ENCODE assay signal across 8 cellular contexts in genomic region chr14:39231751-39232553, GRCh38. TPM values are rescaled to one million over a fixed set of nuclear protein-coding genes. Genes with fewer than 3 reads are reported as not detected.
A peak's percentile ranks its signal among the peaks of the same experiment; 100 is the strongest.
DNase-seq lines count a peak whose midpoint lies in the region; ATAC-seq and TF ChIP-seq lines count a peak whose summit lies in the region.
"Not testable (repeated sequence)": the region's sequence is repeated elsewhere in the genome, so short reads cannot be mapped to it uniquely, and the experiment has no call there.

No MANE protein-coding gene starts in this region.

- ATAC-seq in GM18909 (IDR thresholded peaks at IDR 0.05; ENCODE audit: poor library complexity, unreplicated experiment), result peak; percentile 79
- peak; percentile 49 for ATAC-seq in HG02610 (IDR thresholded peaks at IDR 0.05; ENCODE audit: unreplicated experiment)
- peak in 4 of 8 donors; percentile 49 to 72 (median 54) for ATAC-seq in heart right ventricle
- peak; percentile 64 to 80 (median 71) for ATAC-seq in psoas muscle

- peaks cover 44 to 58% (median 52%) of the 10 kb centered on the region in 3 donors for H3K4me1 Mint-ChIP-seq in CD8-positive, alpha-beta memory T cell
- peaks cover 62% of the 10 kb centered on the region for H3K4me1 Mint-ChIP-seq in activated naive CD4-positive, alpha-beta T cell treated with anti-CD3 and anti-CD28 coated beads, Interleukin-2, amount 10 ng/mL, durations not matched to agents 7 days and 5 days

- intact Hi-C loops in heart right ventricle (cut with DNase I) (loop anchor here in 1 of 10 donors (5.0 kb wide), 1 partner anchor 135 kb away; no protein-coding TSS in a partner anchor), psoas muscle (cut with DNase I) (loop anchor here in 1 of 2 donors (10.0 kb wide), 1 partner anchor 133 kb away; no protein-coding TSS in a partner anchor)

- POLR2A ChIA-PET in CD8-positive, alpha-beta memory T cell (lab: Charles Lee), result interaction anchor here (3.6 kb wide), 1 partner anchor 200 kb away, joined by 18 read pairs; the partner anchor contains the start of gene FBXO33

- not testable (repeated sequence) for H3K27me3 ChIP-seq in CD8-positive, alpha-beta memory T cell (ENCODE audit: insufficient read depth, low read length, poor library complexity, severe bottlenecking); heart right ventricle; psoas muscle (ENCODE audit: insufficient read depth in 3 of 3, low read length in 2 of 3)

- in situ Hi-C loops in KBM-7 (cut with MboI; ENCODE audit: low pct_unique_long_range_greater_than_20kb, low sequenced_read_pairs), result loop anchor here (25.0 kb wide), 1 partner anchor 130 kb away; no protein-coding TSS in a partner anchor

- H3K4me1 ChIP-seq in CD8-positive, alpha-beta memory T cell (ENCODE audit: insufficient read depth, low read length), result peaks cover 23% of the 10 kb centered on the region
- H3K4me1 ChIP-seq in heart right ventricle, result peaks cover 0 to 40% (median 0%) of the 10 kb centered on the region in 9 donors
- not testable (repeated sequence) for H3K4me1 ChIP-seq in psoas muscle

- H3K4me3 Mint-ChIP-seq in CD8-positive, alpha-beta memory T cell, result peak overlapping the region in 1 of 7 donors; percentile 35
- not testable (repeated sequence) for H3K4me3 Mint-ChIP-seq in activated naive CD4-positive, alpha-beta T cell treated with anti-CD3 and anti-CD28 coated beads, Interleukin-2, amount 10 ng/mL, durations not matched to agents 7 days and 5 days

- CTCF ChIA-PET in CD8-positive, alpha-beta memory T cell (lab: Charles Lee), result interaction anchor here (0.8 to 1.7 kb wide), 12 partner anchors 9 to 200 kb away, joined by 3 to 8 read pairs (median 4); partner anchors contain the start of genes FBXO33 and TRAPPC6B
- CTCF ChIA-PET in activated naive CD4-positive, alpha-beta T cell treated with anti-CD3 and anti-CD28 coated beads, Interleukin-2, amount 10 ng/mL, durations not matched to agents 7 days and 5 days (lab: Charles Lee), result interaction anchor here (0.7 to 3.6 kb wide), 26 partner anchors 27 to 259 kb away, joined by 3 to 29 read pairs (median 4); partner anchors contain the start of genes FBXO33, GEMIN2 and TRAPPC6B

- H3K9me3 Mint-ChIP-seq in CD8-positive, alpha-beta memory T cell; activated naive CD4-positive, alpha-beta T cell treated with anti-CD3 and anti-CD28 coated beads, Interleukin-2, amount 10 ng/mL, durations not matched to agents 7 days and 5 days: not testable (repeated sequence)

- H3K36me3 Mint-ChIP-seq in CD8-positive, alpha-beta memory T cell; activated naive CD4-positive, alpha-beta T cell treated with anti-CD3 and anti-CD28 coated beads, Interleukin-2, amount 10 ng/mL, durations not matched to agents 7 days and 5 days: not testable (repeated sequence)

- not testable (repeated sequence) for H3K4me3 ChIP-seq in CD8-positive, alpha-beta memory T cell (ENCODE audit: low read length); heart right ventricle; psoas muscle

- not testable (repeated sequence) for H3K36me3 ChIP-seq in CD8-positive, alpha-beta memory T cell (ENCODE audit: insufficient read depth, low read length); heart right ventricle; psoas muscle (ENCODE audit: insufficient read depth in 1 of 2, low read depth in 1 of 2)

- H3K9me3 ChIP-seq in CD8-positive, alpha-beta memory T cell (ENCODE audit: low read length); heart right ventricle; psoas muscle: not testable (repeated sequence)

- not testable (repeated sequence) for H3K27ac ChIP-seq in CD8-positive, alpha-beta memory T cell (ENCODE audit: low read depth, low read length); psoas muscle
- H3K27ac ChIP-seq in heart right ventricle, result peak overlapping the region in 1 of 10 donors; percentile 62

- H3K27ac Mint-ChIP-seq in CD8-positive, alpha-beta memory T cell, result peak overlapping the region in 7 of 8 donors; percentile 19 to 71 (median 55)
- H3K27ac Mint-ChIP-seq in activated naive CD4-positive, alpha-beta T cell treated with anti-CD3 and anti-CD28 coated beads, Interleukin-2, amount 10 ng/mL, durations not matched to agents 7 days and 5 days, result peak overlapping the region; percentile 75

- H3K27me3 Mint-ChIP-seq in CD8-positive, alpha-beta memory T cell; activated naive CD4-positive, alpha-beta T cell treated with anti-CD3 and anti-CD28 coated beads, Interleukin-2, amount 10 ng/mL, durations not matched to agents 7 days and 5 days: not testable (repeated sequence)

- peak in 7 of 9 donors; percentile 12 to 49 (median 45) for TF ChIP-seq CTCF in heart right ventricle (IDR thresholded peaks at IDR 0.05)
- peak; percentile 27 for TF ChIP-seq CTCF in psoas muscle (IDR thresholded peaks at IDR 0.05)

- peak in 4 of 5 donors; percentile 6 to 64 (median 24) for DNase-seq in CD8-positive, alpha-beta memory T cell
- DNase-seq in KBM-7 (peak; percentile 70), RPMI7951 (ENCODE audit: low read depth) (peak; percentile 77)
- peak; percentile 62 for DNase-seq in activated naive CD4-positive, alpha-beta T cell treated with anti-CD3 and anti-CD28 coated beads, Interleukin-2, amount 10 ng/mL, durations not matched to agents 7 days and 5 days
- not testable (repeated sequence) for DNase-seq in heart right ventricle, psoas muscle

- WGBS in heart right ventricle, 2 donors, result 88 to 89% methylated on average over 11 of the region's 11 CpGs
- 89 to 90% (median 90%) methylated on average over 11 of the region's 11 CpGs for WGBS in psoas muscle, 3 donors

RNA-seq across cellular contexts. Expression of gene MIA2, which starts 1.8 kb away (rescaled TPM):
- 10 to 100 TPM; 19.5 to 21.0 TPM for total RNA-seq in CD8-positive, alpha-beta memory T cell
- polyA plus RNA-seq in CD8-positive, alpha-beta memory T cell, result 27.8 TPM
- total RNA-seq in RPMI7951 (2014; rRNA removed; shearing (Covaris generic)), result 15.4 and 21.4 TPM in 2 replicates
- 10 to 100 TPM; 17.8 to 34.2 (median 22.3) TPM for total RNA-seq in heart right ventricle
- polyA plus RNA-seq in heart right ventricle, result 10 to 100 TPM in 1 of 2 donors, 1 to 10 TPM in 1; 8.0 to 34.6 TPM
- 10 to 100 TPM; 15.5 to 26.2 (median 21.3) TPM for total RNA-seq in psoas muscle
- polyA plus RNA-seq in psoas muscle, result 10 to 100 TPM; 10.6 to 29.1 (median 12.6) TPM

RNA-seq across cellular contexts. Expression of gene PNN, which starts 56.9 kb away (rescaled TPM):
- 10 to 100 TPM; 92.5 to 94.0 TPM for total RNA-seq in CD8-positive, alpha-beta memory T cell
- polyA plus RNA-seq in CD8-positive, alpha-beta memory T cell, result 29.8 TPM
- 14.2 and 16.1 TPM in 2 replicates for total RNA-seq in RPMI7951 (2014; rRNA removed; shearing (Covaris generic))
- total RNA-seq in heart right ventricle (10 to 100 TPM; 16.8 to 31.0 (median 20.5) TPM), psoas muscle (10 to 100 TPM; 20.1 to 29.5 (median 26.4) TPM)
- polyA plus RNA-seq in heart right ventricle (10 to 100 TPM; 18.9 to 54.4 TPM), psoas muscle (10 to 100 TPM; 17.0 to 33.1 (median 27.6) TPM)
